ENCODE assay signal across 25 cellular contexts in genomic region chr6:151773382-151773781, GRCh38.
"Had no signal": no experiment of that assay in that cellular context is flagged by ENCODE, and none has a peak within 500 bp of the region (broad histone marks: within the 10 kb centered on the region; RNA-seq: fewer than 3 reads in every experiment).

No MANE protein-coding gene starts in this region.

- ATAC-seq: heart left ventricle; naive thymus-derived CD4-positive, alpha-beta T cell; right cardiac atrium had no signal

- DNase-seq: activated CD4-positive, alpha-beta memory T cell treated with anti-CD3 and anti-CD28 coated beads for 36 hours; activated CD4-positive, alpha-beta T cell treated with anti-CD3 and anti-CD28 coated beads for 48 hours; activated CD8-positive, alpha-beta memory T cell treated with anti-CD3 and anti-CD28 coated beads, Interleukin-2, amount 50 U/mL, for 4 hours; activated gamma-delta T cell; activated naive CD4-positive, alpha-beta T cell treated with anti-CD3 and anti-CD28 coated beads, Interleukin-2, amount 10 ng/mL, durations not matched to agents 7 days and 5 days; activated naive CD8-positive, alpha-beta T cell treated with anti-CD3 and anti-CD28 coated beads, Interleukin-2, amount 10 ng/mL, durations not matched to agents 7 days and 5 days; activated T-cell treated with anti-CD3 and anti-CD28 coated beads, Interleukin-2, amount 50 U/mL, for 1 hour; amygdala; effector CD4-positive, alpha-beta T cell; erythroblast; heart left ventricle; hypothalamus; midbrain; naive thymus-derived CD4-positive, alpha-beta T cell; nucleus accumbens; posterior cingulate gyrus; right cardiac atrium; stimulated activated CD4-positive, alpha-beta T cell treated with anti-CD3 and anti-CD28 coated beads, Interleukin-2, amount 100 ng/mL, for 48 hours; stimulated activated naive CD4-positive, alpha-beta T cell treated with Interleukin-2 at 50 U/mL for 16 hours; T-helper 9 cell had no signal

- H3K27ac ChIP-seq: breast epithelium, heart left ventricle, tibial nerve, VCaP had no signal

- H3K9me3 ChIP-seq: breast epithelium, heart left ventricle, tibial nerve had no signal

- H3K4me1 ChIP-seq: breast epithelium, heart left ventricle, tibial nerve had no signal

- H3K4me3 ChIP-seq: breast epithelium, heart left ventricle, tibial nerve had no signal

- FAIRE-seq: endometrium, TTC549 had no signal

- H3K27me3 ChIP-seq: breast epithelium, heart left ventricle, tibial nerve had no signal

- H3K36me3 ChIP-seq: breast epithelium, heart left ventricle, tibial nerve had no signal
